10 cellular contexts compared by ENCODE assay signal in genomic region chr6:35599761-35600658, GRCh38.
DNase-seq lines count a peak whose midpoint lies in the region; TF ChIP-seq lines count a peak whose summit lies in the region.
"Had no signal": no experiment of that assay in that cellular context is flagged by ENCODE, and none has a peak within 500 bp of the region (broad histone marks: within the 10 kb centered on the region; RNA-seq: fewer than 3 reads in every experiment).

No MANE protein-coding gene starts in this region.

- CTCF ChIA-PET in activated CD4-positive, alpha-beta T cell treated with anti-CD3 and anti-CD28 coated beads, Interleukin-2, amount 10 ng/mL, durations not matched to agents 7 days and 5 days (lab: Charles Lee) = interaction anchor here (1.5 to 3.0 kb wide), 3 partner anchors 9 to 137 kb away, joined by 3 to 16 read pairs (median 4); partner anchors contain the start of gene ARMC12

- WGBS in mesodermal cell (ENCODE audit: insufficient coverage in 2 of 2), 2 experiments = 92 to 95% methylated on average over 4 of the region's 8 CpGs
- WGBS in thymus = 81% methylated on average over 8 of the region's 8 CpGs

- no peaks in the 10 kb centered on the region for H3K9me3 Mint-ChIP-seq in activated CD4-positive, alpha-beta T cell treated with anti-CD3 and anti-CD28 coated beads, Interleukin-2, amount 10 ng/mL, durations not matched to agents 7 days and 5 days

- H3K4me3 ChIP-seq in ascending aorta = no peak overlapping the region
- no peak overlapping the region for H3K4me3 ChIP-seq in mesodermal cell (ENCODE audit: extremely low read depth, insufficient read depth, low read length, poor library complexity, severe bottlenecking)
- H3K4me3 ChIP-seq in thymus (ENCODE audit: low read length) = peak overlapping the region; percentile 42
- H3K4me3 ChIP-seq: HAP-1 had no signal

- peaks cover 24 to 86% of the 10 kb centered on the region in 2 donors for H3K4me1 ChIP-seq in ascending aorta
- H3K4me1 ChIP-seq in mesodermal cell (ENCODE audit: control insufficient read depth, insufficient read depth, low read length, poor library complexity, severe bottlenecking) = peaks cover 29% of the 10 kb centered on the region
- H3K4me1 ChIP-seq in thymus (ENCODE audit: control insufficient read depth, insufficient read depth, low read length) = peaks cover 28% of the 10 kb centered on the region

- peaks cover 23% of the 10 kb centered on the region in 2 donors for H3K36me3 ChIP-seq in ascending aorta
- peaks cover 4% of the 10 kb centered on the region for H3K36me3 ChIP-seq in mesodermal cell (ENCODE audit: control insufficient read depth, insufficient read depth, low read length)
- peaks cover 18% of the 10 kb centered on the region for H3K36me3 ChIP-seq in thymus (ENCODE audit: control insufficient read depth, insufficient read depth)

- TF ChIP-seq CTCF in ascending aorta (IDR thresholded peaks at IDR 0.05) = no peak

- intact Hi-C loops in ascending aorta (cut with DNase I) = loop anchor here (5.0 kb wide), 1 partner anchor 87 kb away; the partner anchor contains the start of gene FKBP5

- H3K36me3 Mint-ChIP-seq in activated CD4-positive, alpha-beta T cell treated with anti-CD3 and anti-CD28 coated beads, Interleukin-2, amount 10 ng/mL, durations not matched to agents 7 days and 5 days (ENCODE audit: low read depth) = peaks cover 44% of the 10 kb centered on the region

- POLR2A ChIA-PET in activated CD4-positive, alpha-beta T cell treated with anti-CD3 and anti-CD28 coated beads, Interleukin-2, amount 10 ng/mL, durations not matched to agents 7 days and 5 days (lab: Charles Lee) = no interaction called here

- no peaks in the 10 kb centered on the region for H3K27me3 Mint-ChIP-seq in activated CD4-positive, alpha-beta T cell treated with anti-CD3 and anti-CD28 coated beads, Interleukin-2, amount 10 ng/mL, durations not matched to agents 7 days and 5 days

- peak overlapping the region; percentile 94 for H3K27ac Mint-ChIP-seq in activated CD4-positive, alpha-beta T cell treated with anti-CD3 and anti-CD28 coated beads, Interleukin-2, amount 10 ng/mL, durations not matched to agents 7 days and 5 days

- no peaks in the 10 kb centered on the region for H3K27me3 ChIP-seq in ascending aorta
- H3K27me3 ChIP-seq in thymus (ENCODE audit: control insufficient read depth, insufficient read depth) = no peaks in the 10 kb centered on the region

- peaks cover 74% of the 10 kb centered on the region for H3K4me1 Mint-ChIP-seq in activated CD4-positive, alpha-beta T cell treated with anti-CD3 and anti-CD28 coated beads, Interleukin-2, amount 10 ng/mL, durations not matched to agents 7 days and 5 days

- no peaks in the 10 kb centered on the region for H3K9me3 ChIP-seq in ascending aorta
- no peaks in the 10 kb centered on the region for H3K9me3 ChIP-seq in mesodermal cell (ENCODE audit: control insufficient read depth, low read length)
- no peaks in the 10 kb centered on the region for H3K9me3 ChIP-seq in thymus (ENCODE audit: control insufficient read depth)
- H3K9me3 ChIP-seq: HAP-1 had no signal

- peak overlapping the region; percentile 95 to 97 for H3K27ac ChIP-seq in ascending aorta
- H3K27ac ChIP-seq in mesodermal cell (ENCODE audit: low read depth, low read length, severe bottlenecking) = peak overlapping the region; percentile 84
- H3K27ac ChIP-seq in thymus (ENCODE audit: low read depth) = peak overlapping the region; percentile 94

- H3K4me3 Mint-ChIP-seq in activated CD4-positive, alpha-beta T cell treated with anti-CD3 and anti-CD28 coated beads, Interleukin-2, amount 10 ng/mL, durations not matched to agents 7 days and 5 days = peak overlapping the region; percentile 69

- DNase-seq in activated CD4-positive, alpha-beta T cell treated with anti-CD3 and anti-CD28 coated beads, Interleukin-2, amount 10 ng/mL, durations not matched to agents 7 days and 5 days = no peak
- DNase-seq in activated CD4-positive, alpha-beta T cell treated with anti-CD3 and anti-CD28 coated beads, Interleukin-2, amount 50 U/mL, for 48 hours = no peak
- DNase-seq in ascending aorta (ENCODE audit: low spot score in 2 of 2) = no peak
- DNase-seq in NCI-H1048 (lab: John Stamatoyannopoulos, UW) = no peak
- DNase-seq in OCI-M1 (lab: John Stamatoyannopoulos, UW) = no peak
- no peak for DNase-seq in nucleus accumbens (lab: John Stamatoyannopoulos, UW)
- DNase-seq: activated CD8-positive, alpha-beta memory T cell treated with anti-CD3 and anti-CD28 coated beads, Interleukin-2, amount 50 U/mL, for 4 hours had no signal
